ENCODE assay signal across 1 cellular context in the genomic region with DNA sequence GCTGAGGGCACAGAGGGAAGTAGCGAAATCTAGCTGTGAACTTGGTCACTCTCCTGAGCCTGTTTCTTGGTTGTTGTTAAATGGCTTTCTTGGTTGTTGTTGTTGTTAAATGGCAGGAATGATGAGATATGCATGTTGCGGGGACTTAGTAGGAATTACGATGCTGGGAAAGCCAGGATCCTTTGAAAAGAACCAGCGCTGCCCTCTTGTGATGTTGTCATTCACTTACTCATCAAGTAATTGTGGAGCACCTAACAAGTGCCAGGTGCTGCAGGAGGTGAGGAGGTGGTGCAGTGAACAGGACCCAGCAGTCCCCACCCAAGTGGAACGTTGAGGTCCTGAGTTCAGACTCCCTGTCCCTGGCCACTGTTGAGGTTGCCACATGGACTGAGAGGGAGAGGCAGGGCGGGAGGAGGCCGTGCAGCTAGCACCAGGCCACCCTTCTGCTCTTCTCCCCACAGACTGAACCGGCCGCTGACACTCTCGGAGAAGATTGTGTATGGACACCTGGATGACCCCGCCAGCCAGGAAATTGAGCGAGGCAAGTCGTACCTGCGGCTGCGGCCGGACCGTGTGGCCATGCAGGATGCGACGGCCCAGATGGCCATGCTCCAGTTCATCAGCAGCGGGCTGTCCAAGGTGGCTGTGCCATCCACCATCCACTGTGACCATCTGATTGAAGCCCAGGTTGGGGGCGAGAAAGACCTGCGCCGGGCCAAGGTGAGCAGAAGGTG.
TF ChIP-seq lines count a peak whose summit lies in the region.

No MANE protein-coding gene starts in this region.

TF ChIP-seq in K562, 482 proteins besides CTCF, POLR2A, EP300 and RAD21:
- 0 out of 2 replicates have a peak, but pooled peaks have one; percentile 38 for TF ChIP-seq POLR2G (IDR thresholded peaks at IDR 0.05; ENCODE audit: low read depth, low read length)
- TF ChIP-seq ATF7 (IDR thresholded peaks at IDR 0.05): no peak
